In genomic region chr2:64865831-64866146, GRCh38 we compare ENCODE assay signal across 1 cellular context.
TF ChIP-seq lines count a peak whose summit lies in the region.

No MANE protein-coding gene starts in this region.

TF ChIP-seq in GM23338, 12 proteins besides CTCF, POLR2A, EP300 and RAD21 (continued from another document):
- no peak for TF ChIP-seq ZNF462 (CRISPR knock-in tag; IDR thresholded peaks at IDR 0.05)
